Comparison of ENCODE assay signal across 23 cellular contexts in genomic region chr10:49331431-49331830, GRCh38. TPM values are rescaled to one million over a fixed set of nuclear protein-coding genes. Genes with fewer than 3 reads are reported as not detected.
A peak's percentile ranks its signal among the peaks of the same experiment; 100 is the strongest.
DNase-seq lines count a peak whose midpoint lies in the region; ATAC-seq and TF ChIP-seq lines count a peak whose summit lies in the region.
"Had no signal": no experiment of that assay in that cellular context is flagged by ENCODE, and none has a peak within 500 bp of the region (broad histone marks: within the 10 kb centered on the region; RNA-seq: fewer than 3 reads in every experiment).

No MANE protein-coding gene starts in this region.

- ATAC-seq in HG02571 (IDR thresholded peaks at IDR 0.05; ENCODE audit: unreplicated experiment), result no peak
- ATAC-seq: A549, GM23338, HCT116 had no signal

- no peak for TF ChIP-seq POLR2A in vagina (IDR thresholded peaks at IDR 0.05)

- H3K9me3 ChIP-seq in left ventricle myocardium inferior (replicated peaks), result no peaks in the 10 kb centered on the region
- no peaks in the 10 kb centered on the region for H3K9me3 ChIP-seq in vagina
- H3K9me3 ChIP-seq: A549, BE2C had no signal

- H3K27me3 ChIP-seq in left ventricle myocardium inferior (ENCODE audit: low read depth) (no peaks in the 10 kb centered on the region), vagina (no peaks in the 10 kb centered on the region)
- H3K27me3 ChIP-seq: BE2C; BLaER1 treated with 17β-estradiol and CSF1 and Interleukin-3, amounts not matched to agents 10 nM and 100 nM had no signal

- H3K4me1 Mint-ChIP-seq in osteocyte (ENCODE audit: unreplicated experiment), result no peaks in the 10 kb centered on the region

- H3K27ac Mint-ChIP-seq in osteocyte (ENCODE audit: unreplicated experiment), result no peak overlapping the region
- H3K27ac Mint-ChIP-seq: CD14-positive monocyte; CD4-positive, alpha-beta T cell; GM23338; H9 had no signal

- no peak overlapping the region for H3K27ac ChIP-seq in left ventricle myocardium inferior (replicated peaks)
- no peak overlapping the region for H3K27ac ChIP-seq in vagina
- H3K27ac ChIP-seq: A549; BLaER1 treated with 17β-estradiol and CSF1 and Interleukin-3, amounts not matched to agents 10 nM and 100 nM had no signal

- H3K4me1 ChIP-seq in left ventricle myocardium inferior, result peaks cover 6% of the 10 kb centered on the region
- no peaks in the 10 kb centered on the region for H3K4me1 ChIP-seq in vagina
- H3K4me1 ChIP-seq: A549, BE2C had no signal

- no peaks in the 10 kb centered on the region for H3K9me3 Mint-ChIP-seq in osteocyte (ENCODE audit: unreplicated experiment)
- H3K9me3 Mint-ChIP-seq: GM23338, H9 had no signal

- intact Hi-C loops in cardiac septum (cut with DNase I) (no loop called here), left ventricle myocardium inferior (cut with micrococcal nuclease) (no loop called here), vagina (cut with DNase I) (no loop called here)

- peak; percentile 69 for DNase-seq in cardiac septum (ENCODE audit: low spot score)
- DNase-seq in left ventricle myocardium inferior, result no peak
- peak; percentile 59 for DNase-seq in osteocyte (ENCODE audit: extremely low spot score, unreplicated experiment)
- DNase-seq in vagina (ENCODE audit: extremely low spot score in 2 of 2), result peak; percentile 40 to 70
- DNase-seq in GDM1 (lab: John Stamatoyannopoulos, UW), result no peak
- DNase-seq: 8988T; ACHN; AML-193; BE2C; CD4-positive, alpha-beta T cell; CD8-positive, alpha-beta memory T cell; DMS 273 treated with DMSO at 0.1 percent for 48 hours; DMS79; EL; GF-D8; H9 had no signal

- H3K4me3 Mint-ChIP-seq in osteocyte (ENCODE audit: unreplicated experiment), result no peak overlapping the region
- H3K4me3 Mint-ChIP-seq: CD14-positive monocyte; CD4-positive, alpha-beta T cell; CD8-positive, alpha-beta memory T cell; GM23338; H9 had no signal

- no peak overlapping the region for H3K4me3 ChIP-seq in left ventricle myocardium inferior
- H3K4me3 ChIP-seq in vagina, result no peak overlapping the region
- H3K4me3 ChIP-seq: A549; BLaER1 treated with 17β-estradiol and CSF1 and Interleukin-3, amounts not matched to agents 10 nM and 100 nM; GM23338 had no signal

- H3K36me3 ChIP-seq in left ventricle myocardium inferior (peaks cover 2% of the 10 kb centered on the region), vagina (no peaks in the 10 kb centered on the region)
- H3K36me3 ChIP-seq: BE2C; BLaER1 treated with 17β-estradiol and CSF1 and Interleukin-3, amounts not matched to agents 10 nM and 100 nM had no signal

- TF ChIP-seq CTCF in left ventricle myocardium inferior (IDR thresholded peaks at IDR 0.05; ENCODE audit: borderline replicate concordance) (no peak), osteocyte (IDR thresholded peaks at IDR 0.05) (no peak), vagina (IDR thresholded peaks at IDR 0.05) (no peak)

- peaks cover 12% of the 10 kb centered on the region for H3K27me3 Mint-ChIP-seq in osteocyte (ENCODE audit: unreplicated experiment)
- H3K27me3 Mint-ChIP-seq: CD4-positive, alpha-beta T cell had no signal

- no peaks in the 10 kb centered on the region for H3K36me3 Mint-ChIP-seq in osteocyte (ENCODE audit: unreplicated experiment)
- H3K36me3 Mint-ChIP-seq: CD14-positive monocyte had no signal

RNA-seq across cellular contexts. Expression of gene C10orf71, which starts 32.5 kb away (rescaled TPM):
- total RNA-seq in cardiac septum, result 163 TPM
- 136 TPM for total RNA-seq in left ventricle myocardium inferior
- not detected in 2 replicates for total RNA-seq in osteocyte
- total RNA-seq in vagina, result not detected
- total RNA-seq: CD4-positive, alpha-beta T cell; CD8-positive, alpha-beta memory T cell; GM23338; H4; H9 had no signal

Comparison
In these comparisons a context has a peak if more than half of its experiments do, and no peak if none do; other contexts are left out.
1. DNase-seq: peak in cardiac septum (single experiment), osteocyte (single experiment) and vagina (2 of 2); none in left ventricle myocardium inferior (single experiment) and GDM1 (single experiment).
2. RNA of gene C10orf71, which starts 32.5 kb away (total RNA-seq): 163 TPM in cardiac septum (single experiment) and 136 TPM in left ventricle myocardium inferior (single experiment); not detected in osteocyte and not detected in vagina (single experiment); every median in the first group is over 100 times any median in the second.